Comparison of ENCODE assay signal across 8 cellular contexts in genomic region chr6:47476794-47477496, GRCh38. TPM values are rescaled to one million over a fixed set of nuclear protein-coding genes. Genes with fewer than 3 reads are reported as not detected.
DNase-seq lines count a peak whose midpoint lies in the region; ATAC-seq and TF ChIP-seq lines count a peak whose summit lies in the region.

No MANE protein-coding gene starts in this region.

- H3K27ac ChIP-seq in cingulate gyrus (ENCODE audit: low read depth, low read length): peak overlapping the region; percentile 89

- H3K27me3 ChIP-seq in mononuclear cell (ENCODE audit: insufficient read depth, low read length): no peaks in the 10 kb centered on the region

- ATAC-seq in HG02759 (IDR thresholded peaks at IDR 0.05; ENCODE audit: unreplicated experiment) (no peak), HG02840 (IDR thresholded peaks at IDR 0.05; ENCODE audit: low FRiP score, unreplicated experiment) (no peak)

- H3K9me3 ChIP-seq in mononuclear cell (ENCODE audit: low read depth, low read length): no peaks in the 10 kb centered on the region

- no peak for TF ChIP-seq CTCF in NB4 (IDR thresholded peaks at IDR 0.05; ENCODE audit: low read depth, low read length)

- H3K4me3 ChIP-seq in NB4 (ENCODE audit: low read depth, low read length) (peak overlapping the region; percentile 89), mononuclear cell (ENCODE audit: low read length) (peak overlapping the region; percentile 76)

- TF ChIP-seq POLR2A in NB4 (IDR thresholded peaks at IDR 0.05; ENCODE audit: extremely low read depth, insufficient read length): no peak

- H3K4me1 ChIP-seq in mononuclear cell (ENCODE audit: insufficient read depth, low read length): peaks cover 17% of the 10 kb centered on the region

- DNase-seq in GM03348 (ENCODE audit: low spot score) (peak; percentile 6), NB4 (ENCODE audit: low read depth) (no peak), NCI-H1436 (lab: John Stamatoyannopoulos, UW) (no peak), amniotic stem cell (lab: John Stamatoyannopoulos, UW) (no peak)

RNA-seq across cellular contexts. Expression of gene CD2AP, which starts 0.6 kb away (rescaled TPM):
- 42.8 TPM for total RNA-seq in mononuclear cell
